Comparison of ENCODE assay signal across 20 cellular contexts in genomic region chr1:11198257-11198656, GRCh38. TPM values are rescaled to one million over a fixed set of nuclear protein-coding genes. Genes with fewer than 3 reads are reported as not detected.
DNase-seq lines count a peak whose midpoint lies in the region; ATAC-seq, FAIRE-seq and TF ChIP-seq lines count a peak whose summit lies in the region.
"Had no signal": no experiment of that assay in that cellular context is flagged by ENCODE, and none has a peak within 500 bp of the region (broad histone marks: within the 10 kb centered on the region; RNA-seq: fewer than 3 reads in every experiment).

No MANE protein-coding gene starts in this region.

- WGBS in transverse colon (ENCODE audit: low coverage in 1 of 2), 2 donors: 79 to 83% methylated on average over 4 of the region's 4 CpGs

- peaks cover 12% of the 10 kb centered on the region for H3K4me1 ChIP-seq in parathyroid adenoma
- no peaks in the 10 kb centered on the region for H3K4me1 ChIP-seq in transverse colon
- H3K4me1 ChIP-seq: A549, HAP-1, SJCRH30 had no signal

- FAIRE-seq in HTR-8/SVneo (lab: Jason Lieb, UNC): no peak
- FAIRE-seq: A549, RCC 7860 had no signal

- no peaks in the 10 kb centered on the region for H3K79me2 ChIP-seq in parathyroid adenoma

- no peak for TF ChIP-seq EP300 in transverse colon (IDR thresholded peaks at IDR 0.05; ENCODE audit: low read depth)

- H3K27me3 ChIP-seq in parathyroid adenoma (ENCODE audit: control insufficient read depth, insufficient read depth, low read length) (no peaks in the 10 kb centered on the region), transverse colon (no peaks in the 10 kb centered on the region)
- H3K27me3 ChIP-seq: SJCRH30 had no signal

- H3K9ac ChIP-seq in parathyroid adenoma: no peak overlapping the region
- H3K9ac ChIP-seq: GM23248 had no signal

- TF ChIP-seq POLR2A in transverse colon (IDR thresholded peaks at IDR 0.05): no peak

- H3K4me3 ChIP-seq in parathyroid adenoma (ENCODE audit: low read depth, low read length) (no peak overlapping the region), transverse colon (no peak overlapping the region)
- H3K4me3 ChIP-seq: A549, GM23248, HAP-1, SJCRH30 had no signal

- in situ Hi-C loops in transverse colon (cut with MboI; ENCODE audit: low pct_ligation_motif_present in 1 of 4, low pct_unique_long_range_greater_than_20kb in 1 of 4, low sequenced_read_pairs in 3 of 4): no loop called here

- H2AFZ ChIP-seq in parathyroid adenoma: peak overlapping the region; percentile 38
- H2AFZ ChIP-seq: GM23248 had no signal

- peak; percentile 34 for DNase-seq in NCI-H146 treated with DMSO at 0.1 percent for 48 hours (lab: John Stamatoyannopoulos, UW; ENCODE audit: unreplicated experiment)
- peak; percentile 38 for DNase-seq in foreskin melanocyte
- DNase-seq in transverse colon: no peak
- no peak for DNase-seq in HTR-8/SVneo (ENCODE audit: insufficient read length, low spot score)
- DNase-seq: GM23248, KBM-7, MM.1S, NCI-H1048, OCI-M1, SJCRH30 had no signal

- peak overlapping the region; percentile 42 for H3K27ac ChIP-seq in angular gyrus (ENCODE audit: low read depth, low read length)
- H3K27ac ChIP-seq in parathyroid adenoma: peak overlapping the region; percentile 75
- H3K27ac ChIP-seq in transverse colon: no peak overlapping the region
- H3K27ac ChIP-seq: A549, GM23248, HL-60, SJCRH30 had no signal

- no peaks in the 10 kb centered on the region for H3K9me3 ChIP-seq in parathyroid adenoma (ENCODE audit: control insufficient read depth, low read length)
- no peaks in the 10 kb centered on the region for H3K9me3 ChIP-seq in transverse colon
- H3K9me3 ChIP-seq: A549, HAP-1, SJCRH30 had no signal

- intact Hi-C loops in transverse colon (cut with DNase I; ENCODE audit: low total_unique reads): no loop called here

- TF ChIP-seq CTCF in parathyroid adenoma (IDR thresholded peaks at IDR 0.05) (no peak), transverse colon (IDR thresholded peaks at IDR 0.05) (no peak)

- H3K36me3 ChIP-seq in parathyroid adenoma (ENCODE audit: control insufficient read depth, insufficient read depth, low read length) (no peaks in the 10 kb centered on the region), transverse colon (peaks cover 0 to 39% (median 14%) of the 10 kb centered on the region in 4 donors)

- ATAC-seq in GM18502 (IDR thresholded peaks at IDR 0.05; ENCODE audit: poor library complexity, unreplicated experiment): no peak
- ATAC-seq in GM18907 (IDR thresholded peaks at IDR 0.05; ENCODE audit: unreplicated experiment): no peak
- ATAC-seq: A549 had no signal

- H3K4me2 ChIP-seq in parathyroid adenoma (ENCODE audit: low read length): no peak overlapping the region
- H3K4me2 ChIP-seq: A549 had no signal

RNA-seq across cellular contexts. Expression of gene ANGPTL7, which starts 9.1 kb away (rescaled TPM):
- total RNA-seq in transverse colon: under 1 TPM in 3 of 4 donors, not detected in 1; 0.55 to 1.00 (median 0.79) TPM
- total RNA-seq: B cell, GM23248, HT-29, SJCRH30 had no signal

Comparison
In these comparisons a context has a peak if more than half of its experiments do, and no peak if none do; other contexts are left out.
1. DNase-seq: peak in NCI-H146 treated with DMSO at 0.1 percent for 48 hours (single experiment) and foreskin melanocyte (single experiment); none in transverse colon (single experiment) and HTR-8/SVneo (single experiment).
2. H3K27ac ChIP-seq: peak in angular gyrus (single experiment) and parathyroid adenoma (single experiment); none in transverse colon (0 of 4).